Comparison of ENCODE assay signal across 6 cellular contexts in genomic region chr12:123104076-123104475, GRCh38. TPM values are rescaled to one million over a fixed set of nuclear protein-coding genes. Genes with fewer than 3 reads are reported as not detected.
DNase-seq lines count a peak whose midpoint lies in the region; ATAC-seq and TF ChIP-seq lines count a peak whose summit lies in the region.
"Not testable (repeated sequence)": the region's sequence is repeated elsewhere in the genome, so short reads cannot be mapped to it uniquely, and the experiment has no call there.

No MANE protein-coding gene starts in this region.

- peak overlapping the region; percentile 37 for H3K27ac Mint-ChIP-seq in activated CD8-positive, alpha-beta T cell treated with anti-CD3 and anti-CD28 coated beads, Interleukin-2, amount 10 ng/mL, durations not matched to agents 7 days and 5 days
- peak overlapping the region; percentile 78 for H3K27ac Mint-ChIP-seq in endodermal cell
- peak overlapping the region; percentile 0 for H3K27ac Mint-ChIP-seq in stimulated activated effector memory CD8-positive, alpha-beta T cell treated with anti-CD3 and anti-CD28 coated beads, Interleukin-12 subunit alpha, Interleukin-12 subunit beta, amount 100 ng/mL, for 72 hours

- H3K9me3 Mint-ChIP-seq in activated CD8-positive, alpha-beta T cell treated with anti-CD3 and anti-CD28 coated beads, Interleukin-2, amount 10 ng/mL, durations not matched to agents 7 days and 5 days (ENCODE audit: insufficient read depth); endodermal cell; stimulated activated effector memory CD8-positive, alpha-beta T cell treated with anti-CD3 and anti-CD28 coated beads, Interleukin-12 subunit alpha, Interleukin-12 subunit beta, amount 100 ng/mL, for 72 hours: not testable (repeated sequence)

- H3K4me1 Mint-ChIP-seq in activated CD8-positive, alpha-beta T cell treated with anti-CD3 and anti-CD28 coated beads, Interleukin-2, amount 10 ng/mL, durations not matched to agents 7 days and 5 days (ENCODE audit: low read depth) = peaks cover 55% of the 10 kb centered on the region
- peaks cover 66% of the 10 kb centered on the region for H3K4me1 Mint-ChIP-seq in endodermal cell
- H3K4me1 Mint-ChIP-seq in stimulated activated effector memory CD8-positive, alpha-beta T cell treated with anti-CD3 and anti-CD28 coated beads, Interleukin-12 subunit alpha, Interleukin-12 subunit beta, amount 100 ng/mL, for 72 hours = peaks cover 26% of the 10 kb centered on the region

- H3K9me3 ChIP-seq in HUES6 (ENCODE audit: control insufficient read depth, insufficient read depth, low read depth, low read length); endodermal cell (ENCODE audit: control insufficient read depth, low read length); left ventricle myocardium inferior (replicated peaks); lower lobe of right lung: not testable (repeated sequence)

- peak overlapping the region; percentile 74 for H3K9ac ChIP-seq in HUES6 (ENCODE audit: low read length)
- H3K9ac ChIP-seq in endodermal cell (ENCODE audit: extremely low read depth, low read length, poor library complexity, severe bottlenecking) = not testable (repeated sequence)

- WGBS in endodermal cell (ENCODE audit: insufficient coverage in 1 of 2, insufficient read length in 1 of 2), 2 experiments = 81 to 90% methylated on average over 8 to 11 of the region's 12 CpGs

- TF ChIP-seq CTCF in endodermal cell (conservative IDR thresholded peaks at IDR 0.05); left ventricle myocardium inferior (IDR thresholded peaks at IDR 0.05; ENCODE audit: borderline replicate concordance); lower lobe of right lung (IDR thresholded peaks at IDR 0.05): not testable (repeated sequence)

- peak overlapping the region; percentile 32; the same call in 1 of the 2 replicates for H3K27ac ChIP-seq in HUES6 (ENCODE audit: low read depth, low read length)
- H3K27ac ChIP-seq in endodermal cell (ENCODE audit: low read depth, low read length); lower lobe of right lung: not testable (repeated sequence)
- peak overlapping the region; percentile 91 for H3K27ac ChIP-seq in left ventricle myocardium inferior (replicated peaks)

- not testable (repeated sequence) for H3K4me3 ChIP-seq in HUES6 (ENCODE audit: low read depth, low read length); endodermal cell (ENCODE audit: low read length)
- H3K4me3 ChIP-seq in left ventricle myocardium inferior (peak overlapping the region; percentile 56), lower lobe of right lung (peak overlapping the region; percentile 26)

- POLR2A ChIA-PET in activated CD8-positive, alpha-beta T cell treated with anti-CD3 and anti-CD28 coated beads, Interleukin-2, amount 10 ng/mL, durations not matched to agents 7 days and 5 days (lab: Charles Lee) = not testable (repeated sequence)

- not testable (repeated sequence) for H3K27me3 ChIP-seq in HUES6 (ENCODE audit: control insufficient read depth, insufficient read depth, low read length); endodermal cell (ENCODE audit: control insufficient read depth, insufficient read depth, low read length, poor library complexity, severe bottlenecking); left ventricle myocardium inferior (ENCODE audit: low read depth); lower lobe of right lung (ENCODE audit: low read depth)

- not testable (repeated sequence) for H3K36me3 ChIP-seq in HUES6 (ENCODE audit: control insufficient read depth, insufficient read depth, low read length); endodermal cell (ENCODE audit: control insufficient read depth, insufficient read depth, low read length); left ventricle myocardium inferior; lower lobe of right lung

- H3K27me3 Mint-ChIP-seq in activated CD8-positive, alpha-beta T cell treated with anti-CD3 and anti-CD28 coated beads, Interleukin-2, amount 10 ng/mL, durations not matched to agents 7 days and 5 days (ENCODE audit: low read depth); endodermal cell (ENCODE audit: insufficient read depth): not testable (repeated sequence)

- CTCF ChIA-PET in activated CD8-positive, alpha-beta T cell treated with anti-CD3 and anti-CD28 coated beads, Interleukin-2, amount 10 ng/mL, durations not matched to agents 7 days and 5 days (lab: Charles Lee) = interaction anchor here (4.9 kb wide), 1 partner anchor 29 kb away, joined by 28 read pairs; no protein-coding TSS in a partner anchor

- not testable (repeated sequence) for ATAC-seq in activated CD8-positive, alpha-beta T cell treated with anti-CD3 and anti-CD28 coated beads, Interleukin-2, amount 10 ng/mL, durations not matched to agents 7 days and 5 days; lower lobe of right lung; stimulated activated effector memory CD8-positive, alpha-beta T cell treated with anti-CD3 and anti-CD28 coated beads, Interleukin-12 subunit alpha, Interleukin-12 subunit beta, amount 100 ng/mL, for 72 hours

- H3K4me1 ChIP-seq in HUES6 (ENCODE audit: control insufficient read depth, insufficient read depth, low read length) (peaks cover 75% of the 10 kb centered on the region), endodermal cell (ENCODE audit: control insufficient read depth, insufficient read depth, low read length) (peaks cover 18% of the 10 kb centered on the region), left ventricle myocardium inferior (peaks cover 97% of the 10 kb centered on the region), lower lobe of right lung (peaks cover 76% of the 10 kb centered on the region)

- peaks cover 27% of the 10 kb centered on the region for H3K36me3 Mint-ChIP-seq in activated CD8-positive, alpha-beta T cell treated with anti-CD3 and anti-CD28 coated beads, Interleukin-2, amount 10 ng/mL, durations not matched to agents 7 days and 5 days (ENCODE audit: low read depth)
- H3K36me3 Mint-ChIP-seq in endodermal cell (ENCODE audit: low read depth); stimulated activated effector memory CD8-positive, alpha-beta T cell treated with anti-CD3 and anti-CD28 coated beads, Interleukin-12 subunit alpha, Interleukin-12 subunit beta, amount 100 ng/mL, for 72 hours: not testable (repeated sequence)

- not testable (repeated sequence) for H3K4me3 Mint-ChIP-seq in activated CD8-positive, alpha-beta T cell treated with anti-CD3 and anti-CD28 coated beads, Interleukin-2, amount 10 ng/mL, durations not matched to agents 7 days and 5 days; endodermal cell; stimulated activated effector memory CD8-positive, alpha-beta T cell treated with anti-CD3 and anti-CD28 coated beads, Interleukin-12 subunit alpha, Interleukin-12 subunit beta, amount 100 ng/mL, for 72 hours

- DNase-seq in activated CD8-positive, alpha-beta T cell treated with anti-CD3 and anti-CD28 coated beads, Interleukin-2, amount 10 ng/mL, durations not matched to agents 7 days and 5 days; left ventricle myocardium inferior; lower lobe of right lung; stimulated activated effector memory CD8-positive, alpha-beta T cell treated with anti-CD3 and anti-CD28 coated beads, Interleukin-12 subunit alpha, Interleukin-12 subunit beta, amount 100 ng/mL, for 72 hours (ENCODE audit: low spot score in 2 of 2): not testable (repeated sequence)
- peak; percentile 85 for DNase-seq in endodermal cell

- intact Hi-C loops in left ventricle myocardium inferior (cut with micrococcal nuclease); lower lobe of right lung (cut with DNase I): not testable (repeated sequence)

RNA-seq across cellular contexts. Expression of gene PITPNM2, which starts 46.8 kb away (rescaled TPM):
- 10 to 100 TPM; 17.7 to 18.3 TPM for total RNA-seq in activated CD8-positive, alpha-beta T cell treated with anti-CD3 and anti-CD28 coated beads, Interleukin-2, amount 10 ng/mL, durations not matched to agents 7 days and 5 days
- 10 to 100 TPM in 1 of 2 donors, 1 to 10 TPM in 1; 3.2 to 13.4 TPM for total RNA-seq in endodermal cell
- 3.0 TPM for polyA plus RNA-seq in endodermal cell (2013, experiment 1 of 2)
- 2.6 TPM for polyA plus RNA-seq in endodermal cell (2013, experiment 2 of 2)
- 18.4 TPM for total RNA-seq in left ventricle myocardium inferior
- 29.9 TPM for total RNA-seq in lower lobe of right lung

Comparison
In these comparisons a context has a peak if more than half of its experiments do, and no peak if none do; other contexts are left out.
1. H3K27ac Mint-ChIP-seq: peak in every context shown above with its lines; median percentile 78 in endodermal cell; 37 in activated CD8-positive, alpha-beta T cell treated with anti-CD3 and anti-CD28 coated beads, Interleukin-2, amount 10 ng/mL, durations not matched to agents 7 days and 5 days; 0 in stimulated activated effector memory CD8-positive, alpha-beta T cell treated with anti-CD3 and anti-CD28 coated beads, Interleukin-12 subunit alpha, Interleukin-12 subunit beta, amount 100 ng/mL, for 72 hours.